ENCODE assay signal across 24 cellular contexts in genomic region chrX:42975906-42976305, GRCh38.
A peak's percentile ranks its signal among the peaks of the same experiment; 100 is the strongest.
DNase-seq lines count a peak whose midpoint lies in the region; ATAC-seq, FAIRE-seq and TF ChIP-seq lines count a peak whose summit lies in the region.
"Had no signal": no experiment of that assay in that cellular context is flagged by ENCODE, and none has a peak within 500 bp of the region (broad histone marks: within the 10 kb centered on the region; RNA-seq: fewer than 3 reads in every experiment).

No MANE protein-coding gene starts in this region.

- FAIRE-seq in GM19239 (lab: Jason Lieb, UNC): peak; percentile 80
- FAIRE-seq: GM12891, HepG2, K562, RCC 7860 had no signal

- no peaks in the 10 kb centered on the region for H3K27me3 Mint-ChIP-seq in osteocyte (ENCODE audit: unreplicated experiment)
- H3K27me3 Mint-ChIP-seq in T-helper 2 cell treated with Interferon-gamma antibody and Interleukin-4, amounts not matched to agents 5 μg/mL and 100 μg/mL, for 36 hours (ENCODE audit: low read depth): no peaks in the 10 kb centered on the region
- H3K27me3 Mint-ChIP-seq: CD4-positive, CD25-positive, alpha-beta regulatory T cell had no signal

- no peak overlapping the region for H3K4me3 Mint-ChIP-seq in osteocyte (ENCODE audit: unreplicated experiment)
- H3K4me3 Mint-ChIP-seq in T-helper 2 cell treated with Interferon-gamma antibody and Interleukin-4, amounts not matched to agents 5 μg/mL and 100 μg/mL, for 36 hours: no peak overlapping the region
- H3K4me3 Mint-ChIP-seq: CD4-positive, CD25-positive, alpha-beta regulatory T cell; H9 had no signal

- H3K9me3 ChIP-seq in SU-DHL-6 (ENCODE audit: insufficient read depth, low read length): no peaks in the 10 kb centered on the region
- H3K9me3 ChIP-seq in smooth muscle cell (replicated peaks; ENCODE audit: low read depth): no peaks in the 10 kb centered on the region

- H3K79me2 ChIP-seq in SU-DHL-6 (ENCODE audit: insufficient read depth, low read length): no peaks in the 10 kb centered on the region
- no peaks in the 10 kb centered on the region for H3K79me2 ChIP-seq in smooth muscle cell (ENCODE audit: low read depth)

- no peaks in the 10 kb centered on the region for H3K9me2 ChIP-seq in SU-DHL-6 (replicated peaks; ENCODE audit: insufficient read depth, low read length)

- H3F3A ChIP-seq in SU-DHL-6 (ENCODE audit: insufficient read depth) (0 out of 2 replicates have a peak, but pooled peaks cover 18% of the 10 kb centered on the region), smooth muscle cell (ENCODE audit: low read depth) (no peaks in the 10 kb centered on the region)

- H3K4me2 ChIP-seq in SU-DHL-6 (ENCODE audit: low read depth, low read length, poor library complexity, severe bottlenecking): peak overlapping the region; percentile 44
- no peak overlapping the region for H3K4me2 ChIP-seq in smooth muscle cell

- H3K36me3 ChIP-seq in SU-DHL-6 (ENCODE audit: low read length) (no peaks in the 10 kb centered on the region), smooth muscle cell (ENCODE audit: low read depth) (no peaks in the 10 kb centered on the region)

- TF ChIP-seq CTCF in SU-DHL-6 (IDR thresholded peaks at IDR 0.05; ENCODE audit: insufficient read depth, low read length, poor library complexity, severe bottlenecking) (no peak), smooth muscle cell (IDR thresholded peaks at IDR 0.05; ENCODE audit: borderline replicate concordance, insufficient read depth, poor library complexity, severe bottlenecking) (no peak), osteocyte (IDR thresholded peaks at IDR 0.05) (no peak)

- ATAC-seq in left colon (peak; percentile 81), HG03521 (IDR thresholded peaks at IDR 0.05; ENCODE audit: unreplicated experiment) (no peak)
- ATAC-seq: HepG2, K562, Right ventricle myocardium inferior had no signal

- peaks cover 22% of the 10 kb centered on the region for H3K9me3 Mint-ChIP-seq in osteocyte (ENCODE audit: unreplicated experiment)
- H3K9me3 Mint-ChIP-seq in T-helper 2 cell treated with Interferon-gamma antibody and Interleukin-4, amounts not matched to agents 5 μg/mL and 100 μg/mL, for 36 hours: peaks cover 4% of the 10 kb centered on the region

- H2AFZ ChIP-seq in SU-DHL-6 (ENCODE audit: low read depth, low read length, severe bottlenecking) (no peak overlapping the region), smooth muscle cell (ENCODE audit: low read depth) (no peak overlapping the region)
- H2AFZ ChIP-seq: GM23248 had no signal

- H3K27ac ChIP-seq in SU-DHL-6 (ENCODE audit: low read depth, low read length) (peak overlapping the region; percentile 97), smooth muscle cell (ENCODE audit: low read depth) (peak overlapping the region; percentile 64)
- H3K27ac ChIP-seq: GM23248, HL-60 had no signal

- no peak overlapping the region for H3K4me3 ChIP-seq in SU-DHL-6 (ENCODE audit: insufficient read depth, low read length, poor library complexity, severe bottlenecking)
- no peak overlapping the region for H3K4me3 ChIP-seq in smooth muscle cell
- H3K4me3 ChIP-seq: GM23248, K562 had no signal

- H3K27ac Mint-ChIP-seq in osteocyte (ENCODE audit: unreplicated experiment): no peak overlapping the region
- no peak overlapping the region for H3K27ac Mint-ChIP-seq in T-helper 2 cell treated with Interferon-gamma antibody and Interleukin-4, amounts not matched to agents 5 μg/mL and 100 μg/mL, for 36 hours
- H3K27ac Mint-ChIP-seq: CD4-positive, CD25-positive, alpha-beta regulatory T cell had no signal

- H3K36me3 Mint-ChIP-seq in osteocyte (ENCODE audit: unreplicated experiment): no peaks in the 10 kb centered on the region
- no peaks in the 10 kb centered on the region for H3K36me3 Mint-ChIP-seq in T-helper 2 cell treated with Interferon-gamma antibody and Interleukin-4, amounts not matched to agents 5 μg/mL and 100 μg/mL, for 36 hours (ENCODE audit: low read depth)
- H3K36me3 Mint-ChIP-seq: CD4-positive, CD25-positive, alpha-beta regulatory T cell had no signal

- H3K4me1 Mint-ChIP-seq in osteocyte (ENCODE audit: unreplicated experiment): no peaks in the 10 kb centered on the region
- peaks cover 8% of the 10 kb centered on the region for H3K4me1 Mint-ChIP-seq in T-helper 2 cell treated with Interferon-gamma antibody and Interleukin-4, amounts not matched to agents 5 μg/mL and 100 μg/mL, for 36 hours (ENCODE audit: low read depth)

- H3K27me3 ChIP-seq in SU-DHL-6 (ENCODE audit: low read length) (no peaks in the 10 kb centered on the region), smooth muscle cell (ENCODE audit: low read depth) (no peaks in the 10 kb centered on the region)

- WGBS in smooth muscle cell (ENCODE audit: low lambda C conversion rate): 63% methylated on average over 2 of the region's 2 CpGs

- no peak for DNase-seq in GM19239 (ENCODE audit: insufficient read length, low spot score)
- DNase-seq in left colon: peak in 1 of 2 donors; percentile 25
- DNase-seq in smooth muscle cell (lab: John Stamatoyannopoulos, UW; ENCODE audit: unreplicated experiment): no peak
- no peak for DNase-seq in osteocyte (ENCODE audit: extremely low spot score, unreplicated experiment)
- no peak for DNase-seq in T-helper 2 cell treated with Interferon-gamma antibody and Interleukin-4, amounts not matched to agents 5 μg/mL and 100 μg/mL, for 36 hours (ENCODE audit: low spot score)
- no peak for DNase-seq in LoVo (ENCODE audit: low spot score)
- DNase-seq: CD4-positive, CD25-positive, alpha-beta regulatory T cell; DMS79; GM23248; H9; NCI-H1092 treated with DMSO at 0.1 percent for 48 hours; NCI-H146; NCI-H2029; NCI-H226; NCI-H510A treated with DMSO at 0.1 percent for 48 hours; NCI-H748 treated with DMSO at 0.1 percent for 48 hours had no signal

- peaks cover 8% of the 10 kb centered on the region for H3K4me1 ChIP-seq in smooth muscle cell (ENCODE audit: low read depth)

- intact Hi-C loops in left colon (cut with DNase I, micrococcal nuclease): no loop called here

- H4K20me1 ChIP-seq in SU-DHL-6 (ENCODE audit: low read depth, low read length) (no peaks in the 10 kb centered on the region), smooth muscle cell (ENCODE audit: low read depth) (no peaks in the 10 kb centered on the region)

- H3K9ac ChIP-seq in SU-DHL-6 (ENCODE audit: low read length): peak overlapping the region; percentile 59
- no peak overlapping the region for H3K9ac ChIP-seq in smooth muscle cell (ENCODE audit: low read depth)
- H3K9ac ChIP-seq: GM23248 had no signal
